ENCODE assay signal across 1 cellular context in the genomic region with DNA sequence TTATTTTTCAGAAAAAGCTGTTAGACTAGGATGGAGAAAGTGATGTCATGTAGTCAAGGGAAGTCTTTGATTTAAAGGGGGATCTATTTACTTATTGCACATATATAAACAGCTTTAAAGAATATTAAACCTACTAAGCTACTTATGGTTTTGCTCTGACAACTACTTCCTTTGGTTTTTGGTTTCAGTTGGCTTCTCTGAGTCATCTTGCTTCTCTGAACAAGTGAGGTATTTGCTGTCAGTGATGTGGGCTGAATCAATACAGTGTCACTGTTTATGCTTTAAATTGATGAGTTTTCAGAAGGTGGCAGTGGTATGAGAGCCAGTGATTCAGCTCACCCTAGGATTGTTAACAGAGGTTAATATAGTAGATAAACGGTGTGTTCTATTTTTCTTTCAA.
A peak's percentile ranks its signal among the peaks of the same experiment; 100 is the strongest.
TF ChIP-seq lines count a peak whose summit lies in the region.

No MANE protein-coding gene starts in this region.

TF ChIP-seq in GM12878, 131 proteins besides CTCF, POLR2A, EP300 and RAD21 (continued from another document and continues in another):
- TF ChIP-seq CREB1 (IDR thresholded peaks at IDR 0.05; ENCODE audit: low read depth) (peak; percentile 74), NR2C2 (IDR thresholded peaks at IDR 0.05; ENCODE audit: borderline replicate concordance, control insufficient read depth, insufficient read length, low read depth) (no peak), POU2F2 (IDR thresholded peaks at IDR 0.05; ENCODE audit: borderline replicate concordance, low read depth, low read length) (no peak), ZNF622 (IDR thresholded peaks at IDR 0.05) (no peak), IKZF2 (IDR thresholded peaks at IDR 0.05) (0 out of 4 replicates have a peak, but pooled peaks of 1 of the 2 experiments have one; percentile 23), ATF7 (IDR thresholded peaks at IDR 0.05; ENCODE audit: low read depth) (peak; percentile 84), NBN (IDR thresholded peaks at IDR 0.05) (no peak), SPI1 (IDR thresholded peaks at IDR 0.05; ENCODE audit: borderline replicate concordance, insufficient read depth, low read depth, low read length) (no peak), SMC3 (IDR thresholded peaks at IDR 0.05; ENCODE audit: borderline replicate concordance, low read length) (no peak), ZNF207 (IDR thresholded peaks at IDR 0.05; ENCODE audit: borderline replicate concordance) (no peak), LARP7 (IDR thresholded peaks at IDR 0.05) (no peak), YY1 (IDR thresholded peaks at IDR 0.05; ENCODE audit: low read depth, low read length) (no peak), NFXL1 (IDR thresholded peaks at IDR 0.05; ENCODE audit: borderline replicate concordance) (no peak), JUND (IDR thresholded peaks at IDR 0.05; ENCODE audit: low read depth, low read length) (no peak), CHD4 (IDR thresholded peaks at IDR 0.05) (no peak), RELA (IDR thresholded peaks at IDR 0.05; ENCODE audit: borderline replicate concordance, partially characterized antibody) (no peak), ETV6 (conservative IDR thresholded peaks at IDR 0.05 in 1 of 2, IDR thresholded peaks at IDR 0.05 in 1 of 2; ENCODE audit: borderline replicate concordance in 1 of 2, low read depth in 1 of 2) (peak in 1 of 2 experiments; percentile 87; a peak in 2 of 4 replicates), MEF2A (IDR thresholded peaks at IDR 0.05; ENCODE audit: insufficient read depth, low read depth, low read length) (no peak), SRF (IDR thresholded peaks at IDR 0.05; ENCODE audit: low read depth in 2 of 2, low read length in 2 of 2) (no peak), STAT1 (conservative IDR thresholded peaks at IDR 0.05) (no peak), ZZZ3 (IDR thresholded peaks at IDR 0.05; ENCODE audit: control insufficient read depth, insufficient read length, low read depth) (no peak), TBL1XR1 (IDR thresholded peaks at IDR 0.05; ENCODE audit: low read depth, low read length) (no peak), STAT3 (IDR thresholded peaks at IDR 0.05; ENCODE audit: low read depth, low read length) (no peak), CBFB (IDR thresholded peaks at IDR 0.05; ENCODE audit: low read depth) (no peak), SMARCA5 (IDR thresholded peaks at IDR 0.05) (no peak), RUNX3 (IDR thresholded peaks at IDR 0.05; ENCODE audit: low read length) (peak; percentile 97)
- TF ChIP-seq, protein P1, sequence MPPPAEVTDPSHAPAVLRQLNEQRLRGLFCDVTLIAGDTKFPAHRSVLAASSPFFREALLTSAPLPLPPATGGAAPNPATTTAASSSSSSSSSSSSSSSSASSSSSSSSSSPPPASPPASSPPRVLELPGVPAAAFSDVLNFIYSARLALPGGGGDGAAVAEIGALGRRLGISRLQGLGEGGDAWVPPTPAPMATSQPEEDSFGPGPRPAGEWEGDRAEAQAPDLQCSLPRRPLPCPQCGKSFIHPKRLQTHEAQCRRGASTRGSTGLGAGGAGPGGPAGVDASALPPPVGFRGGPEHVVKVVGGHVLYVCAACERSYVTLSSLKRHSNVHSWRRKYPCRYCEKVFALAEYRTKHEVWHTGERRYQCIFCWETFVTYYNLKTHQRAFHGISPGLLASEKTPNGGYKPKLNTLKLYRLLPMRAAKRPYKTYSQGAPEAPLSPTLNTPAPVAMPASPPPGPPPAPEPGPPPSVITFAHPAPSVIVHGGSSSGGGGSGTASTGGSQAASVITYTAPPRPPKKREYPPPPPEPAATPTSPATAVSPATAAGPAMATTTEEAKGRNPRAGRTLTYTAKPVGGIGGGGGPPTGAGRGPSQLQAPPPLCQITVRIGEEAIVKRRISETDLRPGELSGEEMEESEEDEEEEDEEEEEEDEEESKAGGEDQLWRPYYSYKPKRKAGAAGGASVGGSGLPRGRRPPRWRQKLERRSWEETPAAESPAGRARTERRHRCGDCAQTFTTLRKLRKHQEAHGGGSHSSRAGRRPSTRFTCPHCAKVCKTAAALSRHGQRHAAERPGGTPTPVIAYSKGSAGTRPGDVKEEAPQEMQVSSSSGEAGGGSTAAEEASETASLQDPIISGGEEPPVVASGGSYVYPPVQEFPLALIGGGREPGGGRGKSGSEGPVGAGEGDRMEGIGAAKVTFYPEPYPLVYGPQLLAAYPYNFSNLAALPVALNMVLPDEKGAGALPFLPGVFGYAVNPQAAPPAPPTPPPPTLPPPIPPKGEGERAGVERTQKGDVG (CRISPR knock-in tag; IDR thresholded peaks at IDR 0.05), result no peak
- TF ChIP-seq, protein P2, sequence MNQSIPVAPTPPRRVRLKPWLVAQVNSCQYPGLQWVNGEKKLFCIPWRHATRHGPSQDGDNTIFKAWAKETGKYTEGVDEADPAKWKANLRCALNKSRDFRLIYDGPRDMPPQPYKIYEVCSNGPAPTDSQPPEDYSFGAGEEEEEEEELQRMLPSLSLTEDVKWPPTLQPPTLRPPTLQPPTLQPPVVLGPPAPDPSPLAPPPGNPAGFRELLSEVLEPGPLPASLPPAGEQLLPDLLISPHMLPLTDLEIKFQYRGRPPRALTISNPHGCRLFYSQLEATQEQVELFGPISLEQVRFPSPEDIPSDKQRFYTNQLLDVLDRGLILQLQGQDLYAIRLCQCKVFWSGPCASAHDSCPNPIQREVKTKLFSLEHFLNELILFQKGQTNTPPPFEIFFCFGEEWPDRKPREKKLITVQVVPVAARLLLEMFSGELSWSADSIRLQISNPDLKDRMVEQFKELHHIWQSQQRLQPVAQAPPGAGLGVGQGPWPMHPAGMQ (IDR thresholded peaks at IDR 0.05; ENCODE audit: borderline replicate concordance), result no peak
- TF ChIP-seq, protein P3, sequence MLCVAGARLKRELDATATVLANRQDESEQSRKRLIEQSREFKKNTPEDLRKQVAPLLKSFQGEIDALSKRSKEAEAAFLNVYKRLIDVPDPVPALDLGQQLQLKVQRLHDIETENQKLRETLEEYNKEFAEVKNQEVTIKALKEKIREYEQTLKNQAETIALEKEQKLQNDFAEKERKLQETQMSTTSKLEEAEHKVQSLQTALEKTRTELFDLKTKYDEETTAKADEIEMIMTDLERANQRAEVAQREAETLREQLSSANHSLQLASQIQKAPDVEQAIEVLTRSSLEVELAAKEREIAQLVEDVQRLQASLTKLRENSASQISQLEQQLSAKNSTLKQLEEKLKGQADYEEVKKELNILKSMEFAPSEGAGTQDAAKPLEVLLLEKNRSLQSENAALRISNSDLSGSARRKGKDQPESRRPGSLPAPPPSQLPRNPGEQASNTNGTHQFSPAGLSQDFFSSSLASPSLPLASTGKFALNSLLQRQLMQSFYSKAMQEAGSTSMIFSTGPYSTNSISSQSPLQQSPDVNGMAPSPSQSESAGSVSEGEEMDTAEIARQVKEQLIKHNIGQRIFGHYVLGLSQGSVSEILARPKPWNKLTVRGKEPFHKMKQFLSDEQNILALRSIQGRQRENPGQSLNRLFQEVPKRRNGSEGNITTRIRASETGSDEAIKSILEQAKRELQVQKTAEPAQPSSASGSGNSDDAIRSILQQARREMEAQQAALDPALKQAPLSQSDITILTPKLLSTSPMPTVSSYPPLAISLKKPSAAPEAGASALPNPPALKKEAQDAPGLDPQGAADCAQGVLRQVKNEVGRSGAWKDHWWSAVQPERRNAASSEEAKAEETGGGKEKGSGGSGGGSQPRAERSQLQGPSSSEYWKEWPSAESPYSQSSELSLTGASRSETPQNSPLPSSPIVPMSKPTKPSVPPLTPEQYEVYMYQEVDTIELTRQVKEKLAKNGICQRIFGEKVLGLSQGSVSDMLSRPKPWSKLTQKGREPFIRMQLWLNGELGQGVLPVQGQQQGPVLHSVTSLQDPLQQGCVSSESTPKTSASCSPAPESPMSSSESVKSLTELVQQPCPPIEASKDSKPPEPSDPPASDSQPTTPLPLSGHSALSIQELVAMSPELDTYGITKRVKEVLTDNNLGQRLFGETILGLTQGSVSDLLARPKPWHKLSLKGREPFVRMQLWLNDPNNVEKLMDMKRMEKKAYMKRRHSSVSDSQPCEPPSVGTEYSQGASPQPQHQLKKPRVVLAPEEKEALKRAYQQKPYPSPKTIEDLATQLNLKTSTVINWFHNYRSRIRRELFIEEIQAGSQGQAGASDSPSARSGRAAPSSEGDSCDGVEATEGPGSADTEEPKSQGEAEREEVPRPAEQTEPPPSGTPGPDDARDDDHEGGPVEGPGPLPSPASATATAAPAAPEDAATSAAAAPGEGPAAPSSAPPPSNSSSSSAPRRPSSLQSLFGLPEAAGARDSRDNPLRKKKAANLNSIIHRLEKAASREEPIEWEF (IDR thresholded peaks at IDR 0.05; ENCODE audit: insufficient replicate concordance, low read depth, low read length), result no peak
- TF ChIP-seq, protein P4, sequence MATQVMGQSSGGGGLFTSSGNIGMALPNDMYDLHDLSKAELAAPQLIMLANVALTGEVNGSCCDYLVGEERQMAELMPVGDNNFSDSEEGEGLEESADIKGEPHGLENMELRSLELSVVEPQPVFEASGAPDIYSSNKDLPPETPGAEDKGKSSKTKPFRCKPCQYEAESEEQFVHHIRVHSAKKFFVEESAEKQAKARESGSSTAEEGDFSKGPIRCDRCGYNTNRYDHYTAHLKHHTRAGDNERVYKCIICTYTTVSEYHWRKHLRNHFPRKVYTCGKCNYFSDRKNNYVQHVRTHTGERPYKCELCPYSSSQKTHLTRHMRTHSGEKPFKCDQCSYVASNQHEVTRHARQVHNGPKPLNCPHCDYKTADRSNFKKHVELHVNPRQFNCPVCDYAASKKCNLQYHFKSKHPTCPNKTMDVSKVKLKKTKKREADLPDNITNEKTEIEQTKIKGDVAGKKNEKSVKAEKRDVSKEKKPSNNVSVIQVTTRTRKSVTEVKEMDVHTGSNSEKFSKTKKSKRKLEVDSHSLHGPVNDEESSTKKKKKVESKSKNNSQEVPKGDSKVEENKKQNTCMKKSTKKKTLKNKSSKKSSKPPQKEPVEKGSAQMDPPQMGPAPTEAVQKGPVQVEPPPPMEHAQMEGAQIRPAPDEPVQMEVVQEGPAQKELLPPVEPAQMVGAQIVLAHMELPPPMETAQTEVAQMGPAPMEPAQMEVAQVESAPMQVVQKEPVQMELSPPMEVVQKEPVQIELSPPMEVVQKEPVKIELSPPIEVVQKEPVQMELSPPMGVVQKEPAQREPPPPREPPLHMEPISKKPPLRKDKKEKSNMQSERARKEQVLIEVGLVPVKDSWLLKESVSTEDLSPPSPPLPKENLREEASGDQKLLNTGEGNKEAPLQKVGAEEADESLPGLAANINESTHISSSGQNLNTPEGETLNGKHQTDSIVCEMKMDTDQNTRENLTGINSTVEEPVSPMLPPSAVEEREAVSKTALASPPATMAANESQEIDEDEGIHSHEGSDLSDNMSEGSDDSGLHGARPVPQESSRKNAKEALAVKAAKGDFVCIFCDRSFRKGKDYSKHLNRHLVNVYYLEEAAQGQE (IDR thresholded peaks at IDR 0.05; ENCODE audit: low read depth, low read length), result no peak
- TF ChIP-seq, protein P5, sequence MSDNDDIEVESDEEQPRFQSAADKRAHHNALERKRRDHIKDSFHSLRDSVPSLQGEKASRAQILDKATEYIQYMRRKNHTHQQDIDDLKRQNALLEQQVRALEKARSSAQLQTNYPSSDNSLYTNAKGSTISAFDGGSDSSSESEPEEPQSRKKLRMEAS (IDR thresholded peaks at IDR 0.05; ENCODE audit: low read depth, low read length), result no peak
- TF ChIP-seq, protein P6, sequence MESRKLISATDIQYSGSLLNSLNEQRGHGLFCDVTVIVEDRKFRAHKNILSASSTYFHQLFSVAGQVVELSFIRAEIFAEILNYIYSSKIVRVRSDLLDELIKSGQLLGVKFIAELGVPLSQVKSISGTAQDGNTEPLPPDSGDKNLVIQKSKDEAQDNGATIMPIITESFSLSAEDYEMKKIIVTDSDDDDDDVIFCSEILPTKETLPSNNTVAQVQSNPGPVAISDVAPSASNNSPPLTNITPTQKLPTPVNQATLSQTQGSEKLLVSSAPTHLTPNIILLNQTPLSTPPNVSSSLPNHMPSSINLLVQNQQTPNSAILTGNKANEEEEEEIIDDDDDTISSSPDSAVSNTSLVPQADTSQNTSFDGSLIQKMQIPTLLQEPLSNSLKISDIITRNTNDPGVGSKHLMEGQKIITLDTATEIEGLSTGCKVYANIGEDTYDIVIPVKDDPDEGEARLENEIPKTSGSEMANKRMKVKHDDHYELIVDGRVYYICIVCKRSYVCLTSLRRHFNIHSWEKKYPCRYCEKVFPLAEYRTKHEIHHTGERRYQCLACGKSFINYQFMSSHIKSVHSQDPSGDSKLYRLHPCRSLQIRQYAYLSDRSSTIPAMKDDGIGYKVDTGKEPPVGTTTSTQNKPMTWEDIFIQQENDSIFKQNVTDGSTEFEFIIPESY (IDR thresholded peaks at IDR 0.05), result no peak
- TF ChIP-seq, protein P7, sequence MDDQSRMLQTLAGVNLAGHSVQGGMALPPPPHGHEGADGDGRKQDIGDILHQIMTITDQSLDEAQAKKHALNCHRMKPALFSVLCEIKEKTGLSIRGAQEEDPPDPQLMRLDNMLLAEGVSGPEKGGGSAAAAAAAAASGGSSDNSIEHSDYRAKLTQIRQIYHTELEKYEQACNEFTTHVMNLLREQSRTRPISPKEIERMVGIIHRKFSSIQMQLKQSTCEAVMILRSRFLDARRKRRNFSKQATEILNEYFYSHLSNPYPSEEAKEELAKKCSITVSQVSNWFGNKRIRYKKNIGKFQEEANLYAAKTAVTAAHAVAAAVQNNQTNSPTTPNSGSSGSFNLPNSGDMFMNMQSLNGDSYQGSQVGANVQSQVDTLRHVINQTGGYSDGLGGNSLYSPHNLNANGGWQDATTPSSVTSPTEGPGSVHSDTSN (IDR thresholded peaks at IDR 0.05; ENCODE audit: insufficient replicate concordance, low read depth, low read length), result peak; percentile 16
- TF ChIP-seq, protein P8, sequence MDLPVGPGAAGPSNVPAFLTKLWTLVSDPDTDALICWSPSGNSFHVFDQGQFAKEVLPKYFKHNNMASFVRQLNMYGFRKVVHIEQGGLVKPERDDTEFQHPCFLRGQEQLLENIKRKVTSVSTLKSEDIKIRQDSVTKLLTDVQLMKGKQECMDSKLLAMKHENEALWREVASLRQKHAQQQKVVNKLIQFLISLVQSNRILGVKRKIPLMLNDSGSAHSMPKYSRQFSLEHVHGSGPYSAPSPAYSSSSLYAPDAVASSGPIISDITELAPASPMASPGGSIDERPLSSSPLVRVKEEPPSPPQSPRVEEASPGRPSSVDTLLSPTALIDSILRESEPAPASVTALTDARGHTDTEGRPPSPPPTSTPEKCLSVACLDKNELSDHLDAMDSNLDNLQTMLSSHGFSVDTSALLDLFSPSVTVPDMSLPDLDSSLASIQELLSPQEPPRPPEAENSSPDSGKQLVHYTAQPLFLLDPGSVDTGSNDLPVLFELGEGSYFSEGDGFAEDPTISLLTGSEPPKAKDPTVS (IDR thresholded peaks at IDR 0.05; ENCODE audit: low read depth, low read length), result no peak
- TF ChIP-seq, protein P9, sequence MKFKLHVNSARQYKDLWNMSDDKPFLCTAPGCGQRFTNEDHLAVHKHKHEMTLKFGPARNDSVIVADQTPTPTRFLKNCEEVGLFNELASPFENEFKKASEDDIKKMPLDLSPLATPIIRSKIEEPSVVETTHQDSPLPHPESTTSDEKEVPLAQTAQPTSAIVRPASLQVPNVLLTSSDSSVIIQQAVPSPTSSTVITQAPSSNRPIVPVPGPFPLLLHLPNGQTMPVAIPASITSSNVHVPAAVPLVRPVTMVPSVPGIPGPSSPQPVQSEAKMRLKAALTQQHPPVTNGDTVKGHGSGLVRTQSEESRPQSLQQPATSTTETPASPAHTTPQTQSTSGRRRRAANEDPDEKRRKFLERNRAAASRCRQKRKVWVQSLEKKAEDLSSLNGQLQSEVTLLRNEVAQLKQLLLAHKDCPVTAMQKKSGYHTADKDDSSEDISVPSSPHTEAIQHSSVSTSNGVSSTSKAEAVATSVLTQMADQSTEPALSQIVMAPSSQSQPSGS (IDR thresholded peaks at IDR 0.05; ENCODE audit: low read length), result peak; percentile 90
- TF ChIP-seq, protein P10, sequence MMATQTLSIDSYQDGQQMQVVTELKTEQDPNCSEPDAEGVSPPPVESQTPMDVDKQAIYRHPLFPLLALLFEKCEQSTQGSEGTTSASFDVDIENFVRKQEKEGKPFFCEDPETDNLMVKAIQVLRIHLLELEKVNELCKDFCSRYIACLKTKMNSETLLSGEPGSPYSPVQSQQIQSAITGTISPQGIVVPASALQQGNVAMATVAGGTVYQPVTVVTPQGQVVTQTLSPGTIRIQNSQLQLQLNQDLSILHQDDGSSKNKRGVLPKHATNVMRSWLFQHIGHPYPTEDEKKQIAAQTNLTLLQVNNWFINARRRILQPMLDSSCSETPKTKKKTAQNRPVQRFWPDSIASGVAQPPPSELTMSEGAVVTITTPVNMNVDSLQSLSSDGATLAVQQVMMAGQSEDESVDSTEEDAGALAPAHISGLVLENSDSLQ (IDR thresholded peaks at IDR 0.05), result peak; percentile 73
